In genomic region chr1:14326857-14327256, GRCh38 we compare ENCODE assay signal across 25 cellular contexts.
"Had no signal": no experiment of that assay in that cellular context is flagged by ENCODE, and none has a peak within 500 bp of the region (broad histone marks: within the 10 kb centered on the region; RNA-seq: fewer than 3 reads in every experiment).

No MANE protein-coding gene starts in this region.

- H3K27me3 ChIP-seq: testis, thyroid gland, tibial nerve, transverse colon, upper lobe of left lung, uterus, vagina had no signal

- DNase-seq: stimulated activated CD4-positive, alpha-beta T cell treated with anti-CD3 and anti-CD28 coated beads, Interleukin-2, amount 100 ng/mL, for 48 hours; stimulated activated CD4-positive, alpha-beta T cell treated with anti-CD3 and anti-CD28 coated beads, Interleukin-4, amount 100 ng/mL, for 1 hour; stimulated activated CD4-positive, alpha-beta T cell treated with anti-CD3 and anti-CD28 coated beads, Interleukin-4, amount 100 ng/mL, for 24 hours; stimulated activated CD4-positive, alpha-beta T cell treated with anti-CD3 and anti-CD28 coated beads, Interleukin-4, amount 100 ng/mL, for 4 hours; stimulated activated CD8-positive, alpha-beta memory T cell treated with anti-CD3 and anti-CD28 coated beads, Interleukin-4, amount 100 ng/mL, for 48 hours; stimulated activated naive B cell treated with anti-CD40 and anti-IgM and Interleukin-4, amounts not matched to agents 10 μg/mL and 1 μg/mL and 100 μg/mL, for 72 hours; stimulated activated naive CD4-positive, alpha-beta T cell; stimulated activated naive CD4-positive, alpha-beta T cell treated with Interleukin-2 at 50 U/mL for 16 hours; stimulated activated naive CD8-positive, alpha-beta T cell treated with anti-CD3 and anti-CD28 coated beads, Interleukin-15, amount 100 ng/mL, for 72 hours; stimulated activated naive CD8-positive, alpha-beta T cell treated with anti-CD3 and anti-CD28 coated beads, Interleukin-15, Interleukin-2, amounts not matched to agents 100 U/mL and 50 U/mL, for 24 hours; stomach; substantia nigra; testis; thyroid gland; tibial artery; transverse colon; trophoblast cell; upper lobe of left lung; uterus had no signal

- H3K36me3 ChIP-seq: stomach, suprapubic skin, thoracic aorta, thyroid gland, tibial artery, tibial nerve, transverse colon, upper lobe of left lung, uterus, vagina had no signal

- ATAC-seq: stimulated activated effector memory CD8-positive, alpha-beta T cell treated with anti-CD3 and anti-CD28 coated beads, Interleukin-12 subunit alpha, Interleukin-12 subunit beta, amount 100 ng/mL, for 72 hours; stimulated activated memory B cell treated with anti-CD40 and anti-IgM and Interleukin-4, amounts not matched to agents 10 μg/mL and 1 μg/mL and 100 μg/mL, for 72 hours; stimulated activated naive B cell treated with anti-CD40 and anti-IgM and Interleukin-4, amounts not matched to agents 10 μg/mL and 1 μg/mL and 100 μg/mL, for 72 hours; stimulated activated naive CD8-positive, alpha-beta T cell treated with anti-CD3 and anti-CD28 coated beads, Interleukin-15, amount 100 ng/mL, for 72 hours; stimulated activated naive CD8-positive, alpha-beta T cell treated with anti-CD3 and anti-CD28 coated beads, Interleukin-15, Interleukin-2, amounts not matched to agents 100 U/mL and 50 U/mL, for 24 hours had no signal

- H3K9me3 ChIP-seq: suprapubic skin, testis, thoracic aorta, thyroid gland, tibial artery, transverse colon, uterus, vagina had no signal

- H3K27ac ChIP-seq: stomach, suprapubic skin, testis, thoracic aorta, thyroid gland, tibial artery, tibial nerve, transverse colon, upper lobe of left lung, uterus, vagina had no signal

- H3K4me3 ChIP-seq: stomach, suprapubic skin, testis, thoracic aorta, thyroid gland, tibial artery, tibial nerve, transverse colon, upper lobe of left lung, uterus, vagina had no signal

- H3K4me1 ChIP-seq: stomach, suprapubic skin, testis, thyroid gland, tibial artery, tibial nerve, upper lobe of left lung, uterus, vagina had no signal
